Comparison of ENCODE assay signal across 26 cellular contexts in genomic region chr9:129649726-129650679, GRCh38. TPM values are rescaled to one million over a fixed set of nuclear protein-coding genes. Genes with fewer than 3 reads are reported as not detected.
A peak's percentile ranks its signal among the peaks of the same experiment; 100 is the strongest.
DNase-seq lines count a peak whose midpoint lies in the region; ATAC-seq and TF ChIP-seq lines count a peak whose summit lies in the region.
"Had no signal": no experiment of that assay in that cellular context is flagged by ENCODE, and none has a peak within 500 bp of the region (broad histone marks: within the 10 kb centered on the region; RNA-seq: fewer than 3 reads in every experiment).

No MANE protein-coding gene starts in this region.

- DNase-seq in ascending aorta (ENCODE audit: low spot score in 2 of 2) = no peak
- peak; percentile 44 for DNase-seq in hepatocyte (ENCODE audit: low spot score)
- no peak for DNase-seq in suprapubic skin (ENCODE audit: low spot score in 2 of 2)
- DNase-seq in OCI-LY7 (ENCODE audit: low spot score) = no peak
- DNase-seq in AG08396 (ENCODE audit: low spot score) = no peak
- DNase-seq: activated CD4-positive, alpha-beta T cell treated with anti-CD3 and anti-CD28 coated beads, Interleukin-2, amount 50 U/mL, for 1 hour; activated CD8-positive, alpha-beta memory T cell treated with anti-CD3 and anti-CD28 coated beads, Interleukin-2, amount 10 ng/mL, durations not matched to agents 7 days and 5 days; activated T-cell treated with anti-CD3 and anti-CD28 coated beads, Interleukin-2, amount 50 U/mL, for 72 hours; Calu3; effector memory CD4-positive, alpha-beta T cell; left ventricle myocardium superior; NCI-H1694; NCI-H2171 treated with DMSO at 0.1 percent for 48 hours; NCI-H69; T-helper 9 cell had no signal

- TF ChIP-seq EP300 in suprapubic skin (IDR thresholded peaks at IDR 0.05) = no peak

- BruUV-seq in OCI-LY7 (replicated peaks; lab: Mats Ljungman, UMichigan) = no TSS peak

- ATAC-seq in HG02970 (IDR thresholded peaks at IDR 0.05; ENCODE audit: low FRiP score, unreplicated experiment) = no peak
- ATAC-seq: activated CD8-positive, alpha-beta memory T cell treated with anti-CD3 and anti-CD28 coated beads, Interleukin-2, amount 10 ng/mL, durations not matched to agents 7 days and 5 days; activated naive CD4-positive, alpha-beta T cell treated with anti-CD3 and anti-CD28 coated beads, Interleukin-2, amount 50 U/mL, for 72 hours; activated T-cell treated with anti-CD3 and anti-CD28 coated beads, Interleukin-2, amount 50 U/mL, for 72 hours; left ventricle myocardium superior; WTC11 had no signal

- H3K9me3 ChIP-seq in HEK293 (ENCODE audit: control insufficient read depth, insufficient read depth, low read depth, low read length) (no peaks in the 10 kb centered on the region), ascending aorta (no peaks in the 10 kb centered on the region), hepatocyte (ENCODE audit: low read depth) (no peaks in the 10 kb centered on the region), suprapubic skin (no peaks in the 10 kb centered on the region), OCI-LY7 (ENCODE audit: low read length) (no peaks in the 10 kb centered on the region)

- H3K27ac ChIP-seq in HEK293 (ENCODE audit: extremely low read depth, low read depth, low read length) (no peak overlapping the region), ascending aorta (peak overlapping the region; percentile 70 to 81), hepatocyte (peak overlapping the region; percentile 92), suprapubic skin (peak overlapping the region; percentile 39), OCI-LY7 (ENCODE audit: low read depth, low read length, poor library complexity, severe bottlenecking) (no peak overlapping the region)
- H3K27ac ChIP-seq: C4-2B had no signal

- H3K4me1 ChIP-seq in HEK293 (ENCODE audit: control insufficient read depth, insufficient read depth, low read length) = no peaks in the 10 kb centered on the region
- peaks cover 2 to 21% of the 10 kb centered on the region in 2 donors for H3K4me1 ChIP-seq in ascending aorta
- H3K4me1 ChIP-seq in hepatocyte (ENCODE audit: insufficient read depth) = peaks cover 16% of the 10 kb centered on the region
- peaks cover 26% of the 10 kb centered on the region for H3K4me1 ChIP-seq in suprapubic skin
- H3K4me1 ChIP-seq in OCI-LY7 (ENCODE audit: insufficient read depth, low read length, poor library complexity, severe bottlenecking) = no peaks in the 10 kb centered on the region

- no peak for TF ChIP-seq POLR2A in suprapubic skin (IDR thresholded peaks at IDR 0.05)

- H3K36me3 ChIP-seq in HEK293 (ENCODE audit: control insufficient read depth in 2 of 2, insufficient read depth in 1 of 2, low read length in 2 of 2) = no peaks in the 10 kb centered on the region
- no peaks in the 10 kb centered on the region for H3K36me3 ChIP-seq in ascending aorta
- no peaks in the 10 kb centered on the region for H3K36me3 ChIP-seq in hepatocyte (replicated peaks; ENCODE audit: insufficient read depth, low read depth)
- H3K36me3 ChIP-seq in suprapubic skin = no peaks in the 10 kb centered on the region
- H3K36me3 ChIP-seq in OCI-LY7 (ENCODE audit: insufficient read depth, low read length) = no peaks in the 10 kb centered on the region

- 63% methylated on average over 20 of the region's 20 CpGs for WGBS in hepatocyte (ENCODE audit: low lambda C conversion rate, missing lambda C conversion rate)
- 73% methylated on average over 16 of the region's 20 CpGs for WGBS in suprapubic skin

- no peak for TF ChIP-seq CTCF in HEK293 (tag by site-specific recombination; IDR thresholded peaks at IDR 0.05)
- TF ChIP-seq CTCF in ascending aorta (IDR thresholded peaks at IDR 0.05) = no peak
- no peak for TF ChIP-seq CTCF in hepatocyte (IDR thresholded peaks at IDR 0.05; ENCODE audit: poor library complexity)
- TF ChIP-seq CTCF in suprapubic skin (IDR thresholded peaks at IDR 0.05) = no peak
- no peak for TF ChIP-seq CTCF in OCI-LY7 (conservative IDR thresholded peaks at IDR 0.05; ENCODE audit: low read length)

- no peaks in the 10 kb centered on the region for H3K27me3 ChIP-seq in ascending aorta
- H3K27me3 ChIP-seq in hepatocyte = no peaks in the 10 kb centered on the region
- no peaks in the 10 kb centered on the region for H3K27me3 ChIP-seq in suprapubic skin

- H3K4me3 ChIP-seq in HEK293 (ENCODE audit: low read depth, low read length) = no peak overlapping the region
- no peak overlapping the region for H3K4me3 ChIP-seq in ascending aorta
- H3K4me3 ChIP-seq in hepatocyte = no peak overlapping the region
- H3K4me3 ChIP-seq in suprapubic skin = no peak overlapping the region
- H3K4me3 ChIP-seq in OCI-LY7 (ENCODE audit: low read depth, low read length, poor library complexity, severe bottlenecking) = no peak overlapping the region

- H3K79me2 ChIP-seq in hepatocyte (no peaks in the 10 kb centered on the region), OCI-LY7 (ENCODE audit: insufficient read depth, low read depth, low read length) (no peaks in the 10 kb centered on the region)

- H3K9me2 ChIP-seq in hepatocyte (replicated peaks; ENCODE audit: insufficient read depth) (no peaks in the 10 kb centered on the region), OCI-LY7 (ENCODE audit: insufficient read depth, low read length) (no peaks in the 10 kb centered on the region)

- H4K20me1 ChIP-seq in hepatocyte (ENCODE audit: insufficient read depth, poor library complexity, severe bottlenecking) (no peaks in the 10 kb centered on the region), OCI-LY7 (ENCODE audit: insufficient read depth, low read length) (no peaks in the 10 kb centered on the region)

- intact Hi-C loops in ascending aorta (cut with DNase I) (loop anchor here (2.0 kb wide), 1 partner anchor 17 kb away; no protein-coding TSS in a partner anchor), OCI-LY7 (cut with micrococcal nuclease; ENCODE audit: unreplicated experiment) (no loop called here)

- POLR2A ChIA-PET in HEK293 (lab: Yijun Ruan, JAX) = interaction anchor here (0.5 kb wide), 1 partner anchor 41 kb away, joined by 5 read pairs; no protein-coding TSS in a partner anchor
- POLR2A ChIA-PET in OCI-LY7 (lab: Charles Lee) = no interaction called here

- CTCF ChIA-PET in HEK293 (lab: Yijun Ruan, JAX) (interaction anchor here (1.9 kb wide), 1 partner anchor 88 kb away, joined by 7 read pairs; no protein-coding TSS in a partner anchor), OCI-LY7 (lab: Charles Lee; ENCODE audit: unreplicated experiment) (no interaction called here)

- H3K4me2 ChIP-seq in hepatocyte = no peak overlapping the region
- no peak overlapping the region for H3K4me2 ChIP-seq in OCI-LY7 (ENCODE audit: low read length)

- H2AFZ ChIP-seq in hepatocyte (no peak overlapping the region), OCI-LY7 (ENCODE audit: low read length) (no peak overlapping the region)

TF ChIP-seq in HEK293, 187 proteins besides CTCF, POLR2A, EP300 and RAD21 (continues in another document):
- TF ChIP-seq ZNF155 (tag by site-specific recombination; IDR thresholded peaks at IDR 0.05) = no peak
- TF ChIP-seq ZSCAN4 (tag by site-specific recombination; IDR thresholded peaks at IDR 0.05) = no peak
- TF ChIP-seq ZNF843 (tag by site-specific recombination; IDR thresholded peaks at IDR 0.05) = no peak
- TF ChIP-seq ZNF791 (tag by site-specific recombination; IDR thresholded peaks at IDR 0.05) = no peak

RNA-seq across cellular contexts. Expression of gene ASB6, which starts 8.1 kb away (rescaled TPM):
- 29.7 TPM for total RNA-seq in ascending aorta
- 10.5 and 14.2 TPM in 2 replicates for total RNA-seq in hepatocyte
- polyA plus RNA-seq in hepatocyte = 10.7 and 15.5 TPM in 2 replicates
- total RNA-seq in suprapubic skin = 10 to 100 TPM; 25.6 to 41.5 (median 37.6) TPM
- 17.5 and 21.4 TPM in 2 replicates for total RNA-seq in OCI-LY7 (2014; rRNA removed; shearing (Covaris generic))
- total RNA-seq in OCI-LY7 (2022) = 18.9 and 19.0 TPM in 2 replicates

RNA-seq across cellular contexts. Expression of gene PRRX2, which starts 15.4 kb away (rescaled TPM):
- total RNA-seq in ascending aorta (112 TPM), hepatocyte (5.7 and 9.7 TPM in 2 replicates), suprapubic skin (10 to 100 TPM in 3 of 4 donors, 1 to 10 TPM in 1; 9.9 to 16.9 (median 14.0) TPM), OCI-LY7 (2022) (not detected in 2 replicates)
- polyA plus RNA-seq in hepatocyte = 14.0 and 23.0 TPM in 2 replicates
- total RNA-seq in OCI-LY7 (2014; rRNA removed; shearing (Covaris generic)) = not detected in 2 replicates
- total RNA-seq: Calu3, mononuclear cell, RPMI7951 had no signal
- polyA plus RNA-seq: neural cell had no signal

RNA-seq across cellular contexts. Expression of gene NTMT1, which starts 24.0 kb away (rescaled TPM):
- total RNA-seq in ascending aorta (6.9 TPM), hepatocyte (20.8 and 32.5 TPM in 2 replicates), suprapubic skin (10 to 100 TPM; 19.4 to 25.0 (median 20.8) TPM), OCI-LY7 (2022) (59.8 and 64.2 TPM in 2 replicates)
- 66.9 and 81.4 TPM in 2 replicates for polyA plus RNA-seq in hepatocyte
- total RNA-seq in OCI-LY7 (2014; rRNA removed; shearing (Covaris generic)) = 46.6 and 51.9 TPM in 2 replicates

RNA-seq across cellular contexts. Expression of gene C9orf50, which starts 29.1 kb away (rescaled TPM):
- not detected for total RNA-seq in ascending aorta
- not detected in 2 replicates for total RNA-seq in hepatocyte
- polyA plus RNA-seq in hepatocyte = 0.86 TPM in 1 of 2 replicates, not detected in the other
- total RNA-seq in suprapubic skin = under 1 TPM in 1 of 4 donors, not detected in 3; 0.64 TPM
- not detected in 2 replicates for total RNA-seq in OCI-LY7 (2014; rRNA removed; shearing (Covaris generic))
- not detected in 2 replicates for total RNA-seq in OCI-LY7 (2022)
- total RNA-seq: activated CD8-positive, alpha-beta memory T cell treated with anti-CD3 and anti-CD28 coated beads, Interleukin-2, amount 10 ng/mL, durations not matched to agents 7 days and 5 days; Calu3; esophagus mucosa; H4; left ventricle myocardium superior; mononuclear cell; RPMI7951; urinary bladder had no signal
- polyA plus RNA-seq: neural cell had no signal

Comparison
In these comparisons a context has a peak if more than half of its experiments do, and no peak if none do; other contexts are left out.
1. H3K27ac ChIP-seq: peak in ascending aorta (2 of 2), hepatocyte (single experiment) and suprapubic skin (single experiment); none in HEK293 (single experiment) and OCI-LY7 (single experiment).